In the genomic region with DNA sequence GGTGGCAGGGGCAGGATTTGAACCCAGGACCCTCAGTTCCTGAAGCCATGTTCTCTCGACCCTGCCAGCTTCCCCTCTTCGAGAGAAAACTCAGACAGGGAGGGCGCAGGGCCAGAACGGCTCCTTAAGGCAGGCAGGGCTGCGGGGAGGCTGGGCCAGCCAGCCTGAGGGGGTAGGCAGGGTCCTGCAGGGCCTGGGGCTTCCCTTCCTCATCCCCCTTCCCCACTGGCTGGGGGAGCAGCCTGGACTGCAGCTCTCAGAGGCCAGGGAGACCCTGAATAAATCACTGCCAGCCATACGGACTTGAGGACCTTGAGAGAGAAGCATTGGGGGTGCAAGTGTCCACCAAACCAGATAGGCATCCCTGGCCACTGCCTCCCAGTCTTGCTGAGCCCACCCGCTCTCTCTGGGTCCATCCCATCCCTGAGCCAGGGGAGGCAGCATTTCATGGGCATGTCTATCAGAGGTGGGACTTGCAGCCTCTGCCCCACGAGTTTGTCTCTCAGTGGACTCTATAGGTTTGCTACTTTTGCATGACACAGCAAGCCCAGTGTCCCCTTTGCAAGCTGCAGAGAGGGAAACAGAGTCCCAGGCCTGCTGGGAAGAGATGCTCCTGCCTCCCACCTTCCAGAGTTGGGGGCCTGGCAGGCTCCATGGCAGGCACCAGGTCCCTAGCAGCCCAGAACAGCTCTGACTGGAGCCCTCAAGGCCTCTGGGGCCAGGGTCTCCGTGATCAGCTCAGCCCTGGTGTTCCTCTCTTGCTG, we compare ENCODE assay signal across 15 cellular contexts.
"Had no signal": no experiment of that assay in that cellular context is flagged by ENCODE, and none has a peak within 500 bp of the region (broad histone marks: within the 10 kb centered on the region; RNA-seq: fewer than 3 reads in every experiment).

No MANE protein-coding gene starts in this region.

- DNase-seq: activated CD4-positive, alpha-beta T cell treated with anti-CD3 and anti-CD28 coated beads for 48 hours; activated CD8-positive, alpha-beta T cell treated with anti-CD3 and anti-CD28 coated beads, Interleukin-2, amount 10 ng/mL, durations not matched to agents 7 days and 5 days; activated gamma-delta T cell treated with Interleukin-2 at 50 U/mL for 16 hours; amniotic stem cell; caudate nucleus; colonic mucosa; effector CD8-positive, alpha-beta T cell; foreskin keratinocyte; glutamatergic neuron; lower lobe of right lung; nephron progenitor cell; stimulated activated CD4-positive, alpha-beta T cell treated with anti-CD3 and anti-CD28 coated beads, Interleukin-4, amount 100 ng/mL, for 1 hour; stimulated activated naive CD8-positive, alpha-beta T cell treated with anti-CD3 and anti-CD28 coated beads, Interleukin-15, Interleukin-2, amounts not matched to agents 100 U/mL and 50 U/mL, for 24 hours; T-helper 2 cell had no signal

- H3K9me3 ChIP-seq: colonic mucosa, lower lobe of right lung, upper lobe of left lung had no signal

- H3K4me1 ChIP-seq: colonic mucosa, foreskin keratinocyte, lower lobe of right lung, upper lobe of left lung had no signal

- H3K27ac ChIP-seq: colonic mucosa, foreskin keratinocyte, lower lobe of right lung, upper lobe of left lung had no signal

- H3K4me3 ChIP-seq: colonic mucosa, lower lobe of right lung, upper lobe of left lung had no signal

- H3K36me3 ChIP-seq: colonic mucosa, lower lobe of right lung, upper lobe of left lung had no signal

- H3K27me3 ChIP-seq: colonic mucosa, upper lobe of left lung had no signal

- ATAC-seq: activated CD8-positive, alpha-beta T cell treated with anti-CD3 and anti-CD28 coated beads, Interleukin-2, amount 10 ng/mL, durations not matched to agents 7 days and 5 days; foreskin keratinocyte; stimulated activated naive CD8-positive, alpha-beta T cell treated with anti-CD3 and anti-CD28 coated beads, Interleukin-15, Interleukin-2, amounts not matched to agents 100 U/mL and 50 U/mL, for 24 hours had no signal
